Comparison of ENCODE assay signal across 20 cellular contexts in the genomic region with DNA sequence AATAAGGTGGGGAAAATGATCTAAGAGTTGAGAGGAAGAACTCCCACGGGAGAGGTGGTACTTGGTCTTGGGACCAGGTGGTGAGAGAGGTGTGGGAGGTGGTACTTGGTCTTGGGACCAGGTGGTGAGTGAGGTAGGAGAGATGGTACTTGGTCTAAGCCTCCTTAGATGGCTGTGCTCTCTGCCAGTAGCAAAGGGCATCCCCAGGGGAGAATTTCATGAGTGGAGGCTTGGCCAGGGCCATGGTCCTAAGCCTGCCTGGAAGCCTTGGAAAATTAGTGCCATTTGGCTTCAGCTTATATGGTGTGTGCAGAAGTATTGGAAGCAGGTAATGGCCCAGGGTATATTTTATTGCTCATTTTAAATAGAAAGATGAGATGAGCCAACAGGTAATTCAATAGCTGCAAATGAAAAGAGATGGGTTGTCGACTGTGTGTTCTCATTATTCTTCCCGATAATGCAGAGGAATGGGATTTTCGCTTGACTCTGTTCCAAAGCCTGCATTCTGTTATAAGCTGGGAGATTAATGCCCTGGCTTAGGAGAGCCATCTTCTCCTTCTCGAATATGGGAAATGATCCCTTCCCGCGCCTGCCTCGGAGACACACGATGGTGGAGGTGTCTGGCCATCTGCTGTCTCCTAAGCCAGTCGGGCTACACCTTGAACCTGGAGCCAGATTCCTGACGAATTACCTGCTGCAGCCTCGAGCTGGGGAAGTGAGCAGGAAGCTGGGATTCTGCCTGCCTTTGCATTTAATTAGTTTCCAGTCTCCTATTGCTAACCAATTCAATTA.
DNase-seq lines count a peak whose midpoint lies in the region; FAIRE-seq and TF ChIP-seq lines count a peak whose summit lies in the region.
"Had no signal": no experiment of that assay in that cellular context is flagged by ENCODE, and none has a peak within 500 bp of the region (broad histone marks: within the 10 kb centered on the region; RNA-seq: fewer than 3 reads in every experiment).

No MANE protein-coding gene starts in this region.

- TF ChIP-seq POLR2A in esophagus squamous epithelium (IDR thresholded peaks at IDR 0.05): no peak

- H3K18ac ChIP-seq in neuronal stem cell (ENCODE audit: low read length): no peak overlapping the region

- H3K36me3 Mint-ChIP-seq in endodermal cell (ENCODE audit: low read depth): peaks cover 90% of the 10 kb centered on the region
- H3K36me3 Mint-ChIP-seq: CD8-positive, alpha-beta memory T cell had no signal

- H3K4ac ChIP-seq in neuronal stem cell (ENCODE audit: low read length): no peak overlapping the region

- FAIRE-seq in D721Med (lab: Jason Lieb, UNC): peak; percentile 88
- FAIRE-seq: GM12878, GM18507, HepG2, HTR-8/SVneo had no signal

- H3K27me3 Mint-ChIP-seq in endodermal cell (ENCODE audit: insufficient read depth): no peaks in the 10 kb centered on the region

- H3K27me3 ChIP-seq in WERI-Rb-1 (ENCODE audit: insufficient read depth, low read depth, severe bottlenecking): no peaks in the 10 kb centered on the region
- no peaks in the 10 kb centered on the region for H3K27me3 ChIP-seq in endodermal cell (ENCODE audit: control insufficient read depth, insufficient read depth, low read length, poor library complexity, severe bottlenecking)
- no peaks in the 10 kb centered on the region for H3K27me3 ChIP-seq in hepatocyte
- no peaks in the 10 kb centered on the region for H3K27me3 ChIP-seq in esophagus squamous epithelium
- no peaks in the 10 kb centered on the region for H3K27me3 ChIP-seq in neuronal stem cell (ENCODE audit: control insufficient read depth in 3 of 3, insufficient read depth in 3 of 3, low read depth in 1 of 3, low read length in 3 of 3)
- H3K27me3 ChIP-seq: BLaER1 had no signal

- H2AFZ ChIP-seq in hepatocyte (no peak overlapping the region), neuronal stem cell (ENCODE audit: low read length) (no peak overlapping the region)
- H2AFZ ChIP-seq: GM23338 had no signal

- no peaks in the 10 kb centered on the region for H4K20me1 ChIP-seq in hepatocyte (ENCODE audit: insufficient read depth, poor library complexity, severe bottlenecking)
- H4K20me1 ChIP-seq: BLaER1 had no signal

- no peaks in the 10 kb centered on the region for H3K79me2 ChIP-seq in hepatocyte

- no peaks in the 10 kb centered on the region for H3K79me1 ChIP-seq in neuronal stem cell (ENCODE audit: low read depth, low read length)

- H2BK15ac ChIP-seq in neuronal stem cell (ENCODE audit: low read length): no peak overlapping the region

- no peak overlapping the region for H2BK5ac ChIP-seq in neuronal stem cell (ENCODE audit: low read length)

- H3K14ac ChIP-seq in neuronal stem cell (ENCODE audit: low read length): no peak overlapping the region

- no peak overlapping the region for H3K23ac ChIP-seq in neuronal stem cell (ENCODE audit: low read depth, low read length, poor library complexity)

- no peak overlapping the region for H2BK12ac ChIP-seq in neuronal stem cell (ENCODE audit: low read length)

- TF ChIP-seq CTCF in D721Med (IDR thresholded peaks at IDR 0.05; ENCODE audit: insufficient read depth, missing control alignments) (no peak), WERI-Rb-1 (IDR thresholded peaks at IDR 0.05; ENCODE audit: low read depth, low read length) (no peak), endodermal cell (conservative IDR thresholded peaks at IDR 0.05) (no peak), hepatocyte (IDR thresholded peaks at IDR 0.05; ENCODE audit: poor library complexity) (no peak), esophagus squamous epithelium (IDR thresholded peaks at IDR 0.05) (no peak)

- DNase-seq in D721Med (ENCODE audit: insufficient read length, low spot score): peak; percentile 80
- peak; percentile 84 for DNase-seq in NCI-H2171 treated with DMSO at 0.1 percent for 48 hours (lab: John Stamatoyannopoulos, UW)
- peak; percentile 90 for DNase-seq in WERI-Rb-1
- DNase-seq in endodermal cell: peak; percentile 21
- DNase-seq in hepatocyte (ENCODE audit: low spot score): no peak
- no peak for DNase-seq in NCI-H345 treated with DMSO at 0.1 percent for 48 hours (lab: John Stamatoyannopoulos, UW; ENCODE audit: unreplicated experiment)
- DNase-seq in esophagus squamous epithelium (lab: John Stamatoyannopoulos, UW): no peak
- DNase-seq in neuronal stem cell (ENCODE audit: low spot score): no peak
- DNase-seq: 8988T; AML-193; Caco-2; CD8-positive, alpha-beta memory T cell; DMS 273 treated with DMSO at 0.1 percent for 48 hours; H7 had no signal

- H3K4me3 ChIP-seq in WERI-Rb-1 (ENCODE audit: low read depth, low read length): no peak overlapping the region
- no peak overlapping the region for H3K4me3 ChIP-seq in endodermal cell (ENCODE audit: low read length)
- H3K4me3 ChIP-seq in hepatocyte: no peak overlapping the region
- H3K4me3 ChIP-seq in esophagus squamous epithelium: no peak overlapping the region
- H3K4me3 ChIP-seq in neuronal stem cell (ENCODE audit: low read length in 2 of 2): no peak overlapping the region
- H3K4me3 ChIP-seq: BLaER1, GM12878, GM23338 had no signal

- H3K9me3 Mint-ChIP-seq in endodermal cell: peaks cover 5% of the 10 kb centered on the region

- no peak overlapping the region for H2AK5ac ChIP-seq in neuronal stem cell (ENCODE audit: low read depth, low read length)

- H3K9me3 ChIP-seq in WERI-Rb-1 (ENCODE audit: severe bottlenecking) (peaks cover 5% of the 10 kb centered on the region), endodermal cell (ENCODE audit: control insufficient read depth, low read length) (peaks cover 12% of the 10 kb centered on the region), hepatocyte (ENCODE audit: low read depth) (no peaks in the 10 kb centered on the region), esophagus squamous epithelium (peaks cover 0 to 5% (median 0%) of the 10 kb centered on the region in 3 donors), neuronal stem cell (replicated peaks in 1 of 2; ENCODE audit: control insufficient read depth in 2 of 2, insufficient read depth in 1 of 2, low read depth in 1 of 2, low read length in 2 of 2) (peaks cover 3 to 11% of the 10 kb centered on the region in 2 donors)
- H3K9me3 ChIP-seq: BLaER1, Caco-2 had no signal

- intact Hi-C loops in esophagus squamous epithelium (cut with DNase I): no loop called here

- no peak overlapping the region for H4K91ac ChIP-seq in neuronal stem cell (ENCODE audit: low read depth, low read length, poor library complexity)

- H3K36me3 ChIP-seq in WERI-Rb-1 (no peaks in the 10 kb centered on the region), endodermal cell (ENCODE audit: control insufficient read depth, insufficient read depth, low read length) (peaks cover 94% of the 10 kb centered on the region), hepatocyte (replicated peaks; ENCODE audit: insufficient read depth, low read depth) (no peaks in the 10 kb centered on the region), esophagus squamous epithelium (no peaks in the 10 kb centered on the region), neuronal stem cell (replicated peaks in 1 of 2; ENCODE audit: control insufficient read depth in 2 of 2, insufficient read depth in 2 of 2, low read length in 2 of 2) (peaks cover 0 to 55% of the 10 kb centered on the region in 2 donors)
- H3K36me3 ChIP-seq: BLaER1 had no signal

- no peak overlapping the region for H3K27ac Mint-ChIP-seq in endodermal cell
- H3K27ac Mint-ChIP-seq: CD8-positive, alpha-beta memory T cell; GM23338 had no signal

- no peak overlapping the region for H3K4me2 ChIP-seq in hepatocyte
- H3K4me2 ChIP-seq in neuronal stem cell (ENCODE audit: insufficient read depth, low read length, poor library complexity, severe bottlenecking): no peak overlapping the region
- H3K4me2 ChIP-seq: BLaER1, GM23338 had no signal

- H3K27ac ChIP-seq in WERI-Rb-1: no peak overlapping the region; the same call in 1 of the 2 replicates
- H3K27ac ChIP-seq in endodermal cell (ENCODE audit: low read depth, low read length): no peak overlapping the region
- no peak overlapping the region for H3K27ac ChIP-seq in hepatocyte
- H3K27ac ChIP-seq in esophagus squamous epithelium: no peak overlapping the region
- no peak overlapping the region for H3K27ac ChIP-seq in neuronal stem cell (replicated peaks; ENCODE audit: low read length)
- H3K27ac ChIP-seq: BLaER1 had no signal

- no peaks in the 10 kb centered on the region for H3K9me2 ChIP-seq in hepatocyte (replicated peaks; ENCODE audit: insufficient read depth)

- no peak overlapping the region for H2BK120ac ChIP-seq in neuronal stem cell (ENCODE audit: low read depth, low read length)

- WGBS in endodermal cell (ENCODE audit: insufficient coverage in 1 of 2, insufficient read length in 1 of 2), 2 experiments: 90 to 95% methylated on average over 11 to 12 of the region's 12 CpGs
- 76% methylated on average over 12 of the region's 12 CpGs for WGBS in hepatocyte (ENCODE audit: low lambda C conversion rate, missing lambda C conversion rate)
- WGBS in esophagus squamous epithelium, 2 donors: 72 to 78% methylated on average over 10 to 12 of the region's 12 CpGs
- no CpG with 5 or more reads among the region's 12 CpGs for WGBS in neuronal stem cell (ENCODE audit: extremely low coverage in 2 of 2, insufficient read length in 2 of 2, insufficient replicate concordance in 1 of 2), 2 donors

- H3K4me1 ChIP-seq in endodermal cell (ENCODE audit: control insufficient read depth, insufficient read depth, low read length) (peaks cover 5% of the 10 kb centered on the region), hepatocyte (ENCODE audit: insufficient read depth) (no peaks in the 10 kb centered on the region), esophagus squamous epithelium (no peaks in the 10 kb centered on the region), neuronal stem cell (ENCODE audit: control insufficient read depth in 2 of 2, insufficient read depth in 1 of 2, low read depth in 1 of 2, low read length in 2 of 2) (no peaks in the 10 kb centered on the region)
- H3K4me1 ChIP-seq: Caco-2 had no signal

- no peak overlapping the region for H4K8ac ChIP-seq in neuronal stem cell (ENCODE audit: low read depth, low read length)

- no peak overlapping the region for H3K4me3 Mint-ChIP-seq in endodermal cell
- H3K4me3 Mint-ChIP-seq: CD8-positive, alpha-beta memory T cell; GM23338 had no signal

- H3K9ac ChIP-seq in endodermal cell (ENCODE audit: extremely low read depth, low read length, poor library complexity, severe bottlenecking) (no peak overlapping the region), neuronal stem cell (ENCODE audit: low read depth, low read length, poor library complexity) (no peak overlapping the region)
- H3K9ac ChIP-seq: BLaER1 had no signal

- H3K4me1 Mint-ChIP-seq in endodermal cell: peaks cover 15% of the 10 kb centered on the region
- H3K4me1 Mint-ChIP-seq: CD8-positive, alpha-beta memory T cell; GM23338 had no signal

Comparison
In these comparisons a context has a peak if more than half of its experiments do, and no peak if none do; other contexts are left out.
1. DNase-seq: peak in D721Med (single experiment), NCI-H2171 treated with DMSO at 0.1 percent for 48 hours (single experiment), WERI-Rb-1 (single experiment) and endodermal cell (single experiment); none in hepatocyte (single experiment), NCI-H345 treated with DMSO at 0.1 percent for 48 hours (single experiment), esophagus squamous epithelium (single experiment) and neuronal stem cell (single experiment).